Comparison of ENCODE assay signal across 8 cellular contexts in genomic region chr9:35689601-35690446, GRCh38. TPM values are rescaled to one million over a fixed set of nuclear protein-coding genes. Genes with fewer than 3 reads are reported as not detected.
DNase-seq lines count a peak whose midpoint lies in the region; ATAC-seq, FAIRE-seq and TF ChIP-seq lines count a peak whose summit lies in the region.

TPM2 (minus strand) TSS chr9:35689925; CDS start chr9:35689817, 108 bp downstream.

- H3K27me3 Mint-ChIP-seq in naive B cell: no peaks in the 10 kb centered on the region

- intact Hi-C loops in esophagus muscularis mucosa (cut with DNase I): loop anchor here (2.0 kb wide), 2 partner anchors 31 to 39 kb away; partner anchors contain the start of genes CCDC107 and RMRP

- ATAC-seq in naive B cell (ENCODE audit: low read depth in 2 of 2): peak; percentile 25 to 26
- no peak for ATAC-seq in HG02970 (IDR thresholded peaks at IDR 0.05; ENCODE audit: low FRiP score, unreplicated experiment)
- no peak for ATAC-seq in HG02759 (IDR thresholded peaks at IDR 0.05; ENCODE audit: unreplicated experiment)

- H3K4me3 ChIP-seq in SJSA1: peak within 1 kb of the TSS; percentile 60
- peak within 1 kb of the TSS; percentile 72 to 90 (median 86) for H3K4me3 ChIP-seq in esophagus muscularis mucosa

- H3K27ac Mint-ChIP-seq in naive B cell: peak within 1 kb of the TSS in 3 of 6 donors; percentile 73 to 89 (median 81)

- TF ChIP-seq CTCF in esophagus muscularis mucosa (IDR thresholded peaks at IDR 0.05): no peak

- H3K4me1 ChIP-seq in SJSA1 (replicated peaks) (peaks cover 26% of the 10 kb centered on the region), esophagus muscularis mucosa (peaks cover 27 to 56% (median 42%) of the 10 kb centered on the region in 4 donors)

- no peaks in the 10 kb centered on the region for H3K9me3 Mint-ChIP-seq in naive B cell

- TF ChIP-seq EP300 in esophagus muscularis mucosa (IDR thresholded peaks at IDR 0.05): peak; percentile 62

- H3K9me3 ChIP-seq in SJSA1 (replicated peaks): no peaks in the 10 kb centered on the region
- no peaks in the 10 kb centered on the region for H3K9me3 ChIP-seq in esophagus muscularis mucosa

- DNase-seq in GM12891 (ENCODE audit: insufficient read length, low spot score) (peak; percentile 53), SJSA1 (ENCODE audit: low read depth in 1 of 2, low spot score in 2 of 2) (peak; percentile 79 to 88), esophagus muscularis mucosa (ENCODE audit: extremely low spot score) (peak; percentile 95), naive B cell (no peak), RPMI8226 (no peak), MV-4-11 (lab: John Stamatoyannopoulos, UW) (no peak)

- peak; percentile 5 for FAIRE-seq in GM12891 (lab: Jason Lieb, UNC)

- no peaks in the 10 kb centered on the region for H3K27me3 ChIP-seq in SJSA1 (replicated peaks)
- H3K27me3 ChIP-seq in esophagus muscularis mucosa: no peaks in the 10 kb centered on the region

- H3K36me3 Mint-ChIP-seq in naive B cell: no peaks in the 10 kb centered on the region

- H3K27ac ChIP-seq in SJSA1: peak within 1 kb of the TSS; percentile 77
- H3K27ac ChIP-seq in esophagus muscularis mucosa (replicated peaks in 1 of 4): peak within 1 kb of the TSS; percentile 95 to 98 (median 96)

- peak; percentile 44; the same call in 1 of the 2 replicates for TF ChIP-seq POLR2A in GM12891 (IDR thresholded peaks at IDR 0.05; ENCODE audit: low read depth, low read length)
- TF ChIP-seq POLR2A in esophagus muscularis mucosa (IDR thresholded peaks at IDR 0.05; ENCODE audit: low read depth): peak; percentile 86

- H3K4me3 Mint-ChIP-seq in naive B cell: peak within 1 kb of the TSS; percentile 87 to 98 (median 93)

- 17% methylated on average over 8 of the region's 67 CpGs for WGBS in esophagus muscularis mucosa

- H3K36me3 ChIP-seq in SJSA1 (peaks cover 45% of the 10 kb centered on the region), esophagus muscularis mucosa (peaks cover 15 to 41% (median 36%) of the 10 kb centered on the region in 4 donors)

- peaks cover 10 to 16% (median 13%) of the 10 kb centered on the region in 3 donors for H3K4me1 Mint-ChIP-seq in naive B cell

TF ChIP-seq in GM12891, 5 proteins besides CTCF, POLR2A, EP300 and RAD21:
- TF ChIP-seq POLR2AphosphoS5 (IDR thresholded peaks at IDR 0.05; ENCODE audit: low read depth, low read length) (0 out of 2 replicates have a peak, but pooled peaks have one; percentile 48), POU2F2 (IDR thresholded peaks at IDR 0.05; ENCODE audit: low read depth, low read length) (no peak)
TF ChIP-seq in GM12891: peak in this region for 1.

RNA-seq across cellular contexts. Expression of gene TPM2, which starts in this region (rescaled TPM):
- 142 TPM for polyA plus RNA-seq in GM12891 (2012; ENCODE audit: low read depth, missing spikeins)
- 823 and 1,421 TPM in 2 replicates for total RNA-seq in SJSA1 (2014; rRNA removed; shearing (Covaris generic))
- total RNA-seq in esophagus muscularis mucosa: over 10,000 TPM in 3 of 4 donors, 1,000 to 10,000 TPM in 1; 8,856 to 14,576 (median 12,022) TPM
- under 1 TPM in 1 of 6 donors, not detected in 5; 0.52 TPM for polyA plus RNA-seq in naive B cell (ENCODE audit: low read depth in 6 of 6)

Comparison
In these comparisons a context has a peak if more than half of its experiments do, and no peak if none do; other contexts are left out.
1. Peak in ATAC-seq in naive B cell; RNA of the gene not detected or under 1 TPM.
2. DNase-seq: peak in GM12891 (single experiment), SJSA1 (2 of 2) and esophagus muscularis mucosa (single experiment); none in naive B cell (single experiment), RPMI8226 (single experiment) and MV-4-11 (single experiment).